8 cellular contexts compared by ENCODE assay signal in the genomic region with DNA sequence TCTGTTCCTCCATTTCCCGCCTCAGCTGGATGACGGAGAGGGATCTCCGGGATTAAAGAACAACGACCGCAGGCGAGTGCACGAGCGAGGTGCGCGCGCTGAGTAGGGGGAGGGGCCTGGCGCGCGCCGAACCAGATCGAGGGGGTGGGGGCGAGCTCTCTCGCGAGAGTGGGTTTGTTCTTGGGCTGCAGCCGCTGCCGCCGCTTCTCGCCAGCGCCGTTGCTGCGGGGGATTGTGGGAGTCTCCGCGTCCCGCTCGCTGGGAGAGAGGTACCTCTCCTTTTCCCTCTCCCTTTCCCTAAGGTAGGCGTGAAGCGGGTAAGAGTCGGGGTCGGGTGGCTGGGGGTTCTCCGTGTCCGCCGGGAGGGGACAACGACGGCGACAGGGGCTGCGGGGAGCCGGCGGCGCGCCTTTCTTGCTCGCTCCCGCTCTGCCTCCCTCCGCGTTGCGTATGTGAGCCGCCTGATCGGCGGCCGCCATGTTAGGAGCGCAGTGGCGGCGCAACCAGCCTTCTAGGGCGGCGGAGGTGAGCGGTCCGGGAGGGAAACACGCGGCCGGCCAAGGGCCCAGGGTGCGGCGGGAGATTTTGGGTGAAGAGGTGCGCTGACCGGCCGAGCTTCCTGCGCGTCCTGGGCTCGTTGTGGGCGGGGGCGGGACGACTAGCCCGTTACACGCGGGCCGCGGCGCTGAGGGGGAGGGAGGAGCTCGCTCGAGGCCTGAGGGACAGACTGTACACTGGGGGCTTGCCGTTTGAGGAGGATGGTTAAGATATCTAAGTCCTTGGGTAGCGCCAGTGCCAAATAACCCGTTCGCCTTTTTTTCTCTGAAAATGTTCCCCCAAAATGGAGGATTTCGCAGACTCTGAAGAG. TPM values are rescaled to one million over a fixed set of nuclear protein-coding genes. Genes with fewer than 3 reads are reported as not detected.
DNase-seq lines count a peak whose midpoint lies in the region; ATAC-seq and TF ChIP-seq lines count a peak whose summit lies in the region.

A gene with protein sequence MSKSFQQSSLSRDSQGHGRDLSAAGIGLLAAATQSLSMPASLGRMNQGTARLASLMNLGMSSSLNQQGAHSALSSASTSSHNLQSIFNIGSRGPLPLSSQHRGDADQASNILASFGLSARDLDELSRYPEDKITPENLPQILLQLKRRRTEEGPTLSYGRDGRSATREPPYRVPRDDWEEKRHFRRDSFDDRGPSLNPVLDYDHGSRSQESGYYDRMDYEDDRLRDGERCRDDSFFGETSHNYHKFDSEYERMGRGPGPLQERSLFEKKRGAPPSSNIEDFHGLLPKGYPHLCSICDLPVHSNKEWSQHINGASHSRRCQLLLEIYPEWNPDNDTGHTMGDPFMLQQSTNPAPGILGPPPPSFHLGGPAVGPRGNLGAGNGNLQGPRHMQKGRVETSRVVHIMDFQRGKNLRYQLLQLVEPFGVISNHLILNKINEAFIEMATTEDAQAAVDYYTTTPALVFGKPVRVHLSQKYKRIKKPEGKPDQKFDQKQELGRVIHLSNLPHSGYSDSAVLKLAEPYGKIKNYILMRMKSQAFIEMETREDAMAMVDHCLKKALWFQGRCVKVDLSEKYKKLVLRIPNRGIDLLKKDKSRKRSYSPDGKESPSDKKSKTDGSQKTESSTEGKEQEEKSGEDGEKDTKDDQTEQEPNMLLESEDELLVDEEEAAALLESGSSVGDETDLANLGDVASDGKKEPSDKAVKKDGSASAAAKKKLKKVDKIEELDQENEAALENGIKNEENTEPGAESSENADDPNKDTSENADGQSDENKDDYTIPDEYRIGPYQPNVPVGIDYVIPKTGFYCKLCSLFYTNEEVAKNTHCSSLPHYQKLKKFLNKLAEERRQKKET (plus strand): TSS at position 237 of the 868 bp plus-strand sequence. CDS start 13,676 bp downstream, outside the sequence.

- peaks cover 34% of the 10 kb centered on the region for H3K36me3 Mint-ChIP-seq in WTC11

- CTCF ChIA-PET in WTC11 (lab: Charles Lee), result interaction anchor here (0.9 to 1.3 kb wide), 4 partner anchors 25 to 504 kb away, joined by 3 to 4 read pairs (median 4); a partner anchor contains a TSS

- H3K27ac Mint-ChIP-seq in WTC11, result peak within 1 kb of the TSS; percentile 99

- H3K4me1 Mint-ChIP-seq in WTC11, result peaks cover 36% of the 10 kb centered on the region

- TF ChIP-seq CTCF in WTC11 (IDR thresholded peaks at IDR 0.05), result no peak
- no peak for TF ChIP-seq CTCF in cardiac fibroblast (IDR thresholded peaks at IDR 0.05; ENCODE audit: low read depth, low read length)

- peak; percentile 57 for ATAC-seq in GM18873 (IDR thresholded peaks at IDR 0.05; ENCODE audit: low FRiP score, unreplicated experiment)
- peak; percentile 74 for ATAC-seq in HG03159 (IDR thresholded peaks at IDR 0.05; ENCODE audit: unreplicated experiment)
- peak; percentile 85 for ATAC-seq in WTC11

- POLR2A ChIA-PET in WTC11 (lab: Charles Lee), result interaction anchor here (0.5 to 2.6 kb wide), 24 partner anchors 9 to 1354 kb away, joined by 3 to 34 read pairs (median 4); a partner anchor contains a TSS

- no peaks in the 10 kb centered on the region for H3K27me3 Mint-ChIP-seq in WTC11 (ENCODE audit: low read depth)

- peak within 1 kb of the TSS; percentile 99 for H3K4me3 Mint-ChIP-seq in WTC11

- peak within 1 kb of the TSS; percentile 91 to 92 for H3K4me3 ChIP-seq in cardiac fibroblast (replicated peaks in 1 of 2; ENCODE audit: low read depth in 2 of 2, low read length in 2 of 2)

- DNase-seq in ACHN (peak; percentile 92), NCI-H226 (peak; percentile 91), WTC11 (ENCODE audit: low spot score) (peak; percentile 96), cardiac fibroblast (ENCODE audit: low read depth in 2 of 2) (peak; percentile 97 to 98), iPS-NIHi7 (ENCODE audit: extremely low spot score) (peak; percentile 94), smooth muscle cell of the brain vasculature (ENCODE audit: low read depth, low spot score) (peak; percentile 91)

- in situ Hi-C loops in ACHN (cut with HindIII; ENCODE audit: low pct_ligation_motif_present, low pct_unique_long_range_greater_than_20kb, low sequenced_read_pairs), result no loop called here

- H3K9me3 Mint-ChIP-seq in WTC11, result 0 out of 2 replicates have a peak, but pooled peaks cover 5% of the 10 kb centered on the region

TF ChIP-seq in WTC11, 78 proteins besides CTCF, POLR2A, EP300 and RAD21 (continues in another document):
- TF ChIP-seq HMGA2 (CRISPR knock-in tag; IDR thresholded peaks at IDR 0.05), result no peak
- TF ChIP-seq CREM (CRISPR knock-in tag; IDR thresholded peaks at IDR 0.05), result peak; percentile 40; the same call in 1 of the 2 replicates
- 0 out of 2 replicates have a peak, but pooled peaks have one; percentile 29 for TF ChIP-seq ZNF138 (CRISPR knock-in tag; conservative IDR thresholded peaks at IDR 0.05)
- TF ChIP-seq, protein P1, sequence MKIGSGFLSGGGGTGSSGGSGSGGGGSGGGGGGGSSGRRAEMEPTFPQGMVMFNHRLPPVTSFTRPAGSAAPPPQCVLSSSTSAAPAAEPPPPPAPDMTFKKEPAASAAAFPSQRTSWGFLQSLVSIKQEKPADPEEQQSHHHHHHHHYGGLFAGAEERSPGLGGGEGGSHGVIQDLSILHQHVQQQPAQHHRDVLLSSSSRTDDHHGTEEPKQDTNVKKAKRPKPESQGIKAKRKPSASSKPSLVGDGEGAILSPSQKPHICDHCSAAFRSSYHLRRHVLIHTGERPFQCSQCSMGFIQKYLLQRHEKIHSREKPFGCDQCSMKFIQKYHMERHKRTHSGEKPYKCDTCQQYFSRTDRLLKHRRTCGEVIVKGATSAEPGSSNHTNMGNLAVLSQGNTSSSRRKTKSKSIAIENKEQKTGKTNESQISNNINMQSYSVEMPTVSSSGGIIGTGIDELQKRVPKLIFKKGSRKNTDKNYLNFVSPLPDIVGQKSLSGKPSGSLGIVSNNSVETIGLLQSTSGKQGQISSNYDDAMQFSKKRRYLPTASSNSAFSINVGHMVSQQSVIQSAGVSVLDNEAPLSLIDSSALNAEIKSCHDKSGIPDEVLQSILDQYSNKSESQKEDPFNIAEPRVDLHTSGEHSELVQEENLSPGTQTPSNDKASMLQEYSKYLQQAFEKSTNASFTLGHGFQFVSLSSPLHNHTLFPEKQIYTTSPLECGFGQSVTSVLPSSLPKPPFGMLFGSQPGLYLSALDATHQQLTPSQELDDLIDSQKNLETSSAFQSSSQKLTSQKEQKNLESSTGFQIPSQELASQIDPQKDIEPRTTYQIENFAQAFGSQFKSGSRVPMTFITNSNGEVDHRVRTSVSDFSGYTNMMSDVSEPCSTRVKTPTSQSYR (CRISPR knock-in tag; IDR thresholded peaks at IDR 0.05), result peak; percentile 68; the same call in 1 of the 2 replicates
- TF ChIP-seq GTF2I (CRISPR knock-in tag; conservative IDR thresholded peaks at IDR 0.05), result no peak
- no peak for TF ChIP-seq IRF2 (CRISPR knock-in tag; IDR thresholded peaks at IDR 0.05; ENCODE audit: borderline replicate concordance, low read depth)
- TF ChIP-seq ZNF121 (CRISPR knock-in tag; IDR thresholded peaks at IDR 0.05), result no peak
- TF ChIP-seq, protein P2, sequence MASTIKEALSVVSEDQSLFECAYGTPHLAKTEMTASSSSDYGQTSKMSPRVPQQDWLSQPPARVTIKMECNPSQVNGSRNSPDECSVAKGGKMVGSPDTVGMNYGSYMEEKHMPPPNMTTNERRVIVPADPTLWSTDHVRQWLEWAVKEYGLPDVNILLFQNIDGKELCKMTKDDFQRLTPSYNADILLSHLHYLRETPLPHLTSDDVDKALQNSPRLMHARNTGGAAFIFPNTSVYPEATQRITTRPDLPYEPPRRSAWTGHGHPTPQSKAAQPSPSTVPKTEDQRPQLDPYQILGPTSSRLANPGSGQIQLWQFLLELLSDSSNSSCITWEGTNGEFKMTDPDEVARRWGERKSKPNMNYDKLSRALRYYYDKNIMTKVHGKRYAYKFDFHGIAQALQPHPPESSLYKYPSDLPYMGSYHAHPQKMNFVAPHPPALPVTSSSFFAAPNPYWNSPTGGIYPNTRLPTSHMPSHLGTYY (CRISPR knock-in tag; IDR thresholded peaks at IDR 0.05), result peak; percentile 30; the same call in 1 of the 2 replicates
- TF ChIP-seq, protein P3, sequence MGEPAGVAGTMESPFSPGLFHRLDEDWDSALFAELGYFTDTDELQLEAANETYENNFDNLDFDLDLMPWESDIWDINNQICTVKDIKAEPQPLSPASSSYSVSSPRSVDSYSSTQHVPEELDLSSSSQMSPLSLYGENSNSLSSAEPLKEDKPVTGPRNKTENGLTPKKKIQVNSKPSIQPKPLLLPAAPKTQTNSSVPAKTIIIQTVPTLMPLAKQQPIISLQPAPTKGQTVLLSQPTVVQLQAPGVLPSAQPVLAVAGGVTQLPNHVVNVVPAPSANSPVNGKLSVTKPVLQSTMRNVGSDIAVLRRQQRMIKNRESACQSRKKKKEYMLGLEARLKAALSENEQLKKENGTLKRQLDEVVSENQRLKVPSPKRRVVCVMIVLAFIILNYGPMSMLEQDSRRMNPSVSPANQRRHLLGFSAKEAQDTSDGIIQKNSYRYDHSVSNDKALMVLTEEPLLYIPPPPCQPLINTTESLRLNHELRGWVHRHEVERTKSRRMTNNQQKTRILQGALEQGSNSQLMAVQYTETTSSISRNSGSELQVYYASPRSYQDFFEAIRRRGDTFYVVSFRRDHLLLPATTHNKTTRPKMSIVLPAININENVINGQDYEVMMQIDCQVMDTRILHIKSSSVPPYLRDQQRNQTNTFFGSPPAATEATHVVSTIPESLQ (CRISPR knock-in tag; IDR thresholded peaks at IDR 0.05), result no peak
- no peak; the same call in 1 of the 2 replicates for TF ChIP-seq NFYB (CRISPR knock-in tag; conservative IDR thresholded peaks at IDR 0.05; ENCODE audit: low read depth)
- peak; percentile 83 for TF ChIP-seq FOXK1 (CRISPR knock-in tag; IDR thresholded peaks at IDR 0.05)

RNA-seq across cellular contexts. Expression of the gene that starts here (rescaled TPM):
- total RNA-seq in WTC11 (2021), result 228 to 290 TPM (median 233 TPM) in 3 replicates

Comparison
In these comparisons a context has a peak if more than half of its experiments do, and no peak if none do; other contexts are left out.
1. Peak in every context shown above with its lines: DNase-seq, ATAC-seq and H3K4me3 ChIP-seq.